ENCODE assay signal across 20 cellular contexts in genomic region chr1:4150262-4150661, GRCh38.
"Had no signal": no experiment of that assay in that cellular context is flagged by ENCODE, and none has a peak within 500 bp of the region (broad histone marks: within the 10 kb centered on the region; RNA-seq: fewer than 3 reads in every experiment).

No MANE protein-coding gene starts in this region.

- DNase-seq: activated CD4-positive, alpha-beta memory T cell treated with anti-CD3 and anti-CD28 coated beads for 36 hours; activated CD4-positive, alpha-beta T cell treated with anti-CD3 and anti-CD28 coated beads for 48 hours; activated naive CD4-positive, alpha-beta T cell treated with Interleukin-2 at 50 U/mL for 16 hours; activated naive CD8-positive, alpha-beta T cell treated with anti-CD3 and anti-CD28 coated beads, Interleukin-2, amount 10 ng/mL, durations not matched to agents 7 days and 5 days; activated T-cell treated with anti-CD3 and anti-CD28 coated beads, Interleukin-2, amount 50 U/mL, for 48 hours; amniotic stem cell; heart right ventricle; left lung; naive thymus-derived CD4-positive, alpha-beta T cell; ovary; psoas muscle; stimulated activated CD4-positive, alpha-beta T cell treated with anti-CD3 and anti-CD28 coated beads, Interleukin-12 subunit alpha, Interleukin-12 subunit beta, amount 100 ng/mL, for 4 hours; stomach; T-helper 17 cell had no signal

- ATAC-seq: heart right ventricle; left lung; naive thymus-derived CD4-positive, alpha-beta T cell; psoas muscle; T-helper 17 cell had no signal

- H3K27ac ChIP-seq: cardiac muscle cell, heart right ventricle, left lung, ovary, psoas muscle, right atrium auricular region, stomach, suprapubic skin, tibial nerve had no signal

- H3K4me3 ChIP-seq: cardiac muscle cell, heart right ventricle, left lung, lung, ovary, psoas muscle, right atrium auricular region, stomach, suprapubic skin, tibial nerve had no signal

- H3K4me1 ChIP-seq: heart right ventricle, left lung, psoas muscle, right atrium auricular region, stomach, suprapubic skin, tibial nerve had no signal

- H3K27me3 ChIP-seq: cardiac muscle cell, ovary, right atrium auricular region, tibial nerve had no signal

- FAIRE-seq: endometrium had no signal

- H3K36me3 ChIP-seq: cardiac muscle cell, heart right ventricle, left lung, ovary, right atrium auricular region, stomach, suprapubic skin, tibial nerve had no signal

- H3K9me3 ChIP-seq: heart right ventricle, left lung, ovary, psoas muscle, right atrium auricular region, stomach, suprapubic skin, tibial nerve had no signal
